24 cellular contexts compared by ENCODE assay signal in the genomic region with DNA sequence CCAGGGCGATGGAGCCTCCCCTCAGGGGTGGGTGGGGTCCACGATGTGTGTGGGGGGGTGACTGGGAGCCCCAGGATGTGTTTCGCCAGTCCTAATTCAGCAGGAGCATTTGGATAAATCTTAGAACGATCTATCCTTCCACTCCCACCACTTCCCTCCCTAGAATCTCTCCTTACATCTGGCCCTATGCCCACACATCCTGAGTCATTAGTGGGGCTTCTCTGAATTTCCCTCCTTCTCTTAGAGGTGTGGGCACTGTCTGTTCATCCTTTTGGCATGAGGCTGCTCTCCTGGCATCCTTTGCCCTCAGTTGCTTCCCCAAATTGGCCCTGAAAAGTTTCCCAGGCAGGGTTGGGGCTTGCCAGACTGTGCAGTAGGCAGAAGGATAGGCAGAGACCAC. TPM values are rescaled to one million over a fixed set of nuclear protein-coding genes. Genes with fewer than 3 reads are reported as not detected.
DNase-seq lines count a peak whose midpoint lies in the region; ATAC-seq and TF ChIP-seq lines count a peak whose summit lies in the region.
"Had no signal": no experiment of that assay in that cellular context is flagged by ENCODE, and none has a peak within 500 bp of the region (broad histone marks: within the 10 kb centered on the region; RNA-seq: fewer than 3 reads in every experiment).

No MANE protein-coding gene starts in this region.

- H3K18ac ChIP-seq in neuronal stem cell (ENCODE audit: low read length): no peak overlapping the region

- H3K14ac ChIP-seq in neuronal stem cell (ENCODE audit: low read length): no peak overlapping the region

- no peaks in the 10 kb centered on the region for H3K4me1 ChIP-seq in neuronal stem cell (ENCODE audit: control insufficient read depth in 2 of 2, insufficient read depth in 1 of 2, low read depth in 1 of 2, low read length in 2 of 2)

- no peaks in the 10 kb centered on the region for H3K9me3 ChIP-seq in neuronal stem cell (replicated peaks in 1 of 2; ENCODE audit: control insufficient read depth in 2 of 2, insufficient read depth in 1 of 2, low read depth in 1 of 2, low read length in 2 of 2)
- H3K9me3 ChIP-seq: MG63 had no signal

- H3K23ac ChIP-seq in neuronal stem cell (ENCODE audit: low read depth, low read length, poor library complexity): no peak overlapping the region

- TF ChIP-seq CTCF in dorsolateral prefrontal cortex (IDR thresholded peaks at IDR 0.05 in 54 of 56, conservative IDR thresholded peaks at IDR 0.05 in 2 of 56; ENCODE audit: low read depth in 1 of 56, partially characterized antibody in 56 of 56): no peak

- H4K91ac ChIP-seq in neuronal stem cell (ENCODE audit: low read depth, low read length, poor library complexity): no peak overlapping the region

- H2AFZ ChIP-seq in neuronal stem cell (ENCODE audit: low read length): no peak overlapping the region

- ATAC-seq in GM18505 (IDR thresholded peaks at IDR 0.05; ENCODE audit: unreplicated experiment): no peak
- no peak for ATAC-seq in GM21528 (IDR thresholded peaks at IDR 0.05; ENCODE audit: low FRiP score, unreplicated experiment)
- ATAC-seq: T-cell had no signal

- H3K4me2 ChIP-seq in neuronal stem cell (ENCODE audit: insufficient read depth, low read length, poor library complexity, severe bottlenecking): no peak overlapping the region
- H3K4me2 ChIP-seq: KMS-11 had no signal

- DNase-seq in AG20443 (ENCODE audit: low spot score) (peak; percentile 12), ELR (ENCODE audit: low read depth) (peak; percentile 32), RPMI7951 (ENCODE audit: low read depth) (peak; percentile 74), neuronal stem cell (ENCODE audit: low spot score) (no peak), dorsolateral prefrontal cortex (no peak)
- DNase-seq: AML-193; DND-41; MG63; NCI-H1048; NCI-H1436 treated with DMSO at 0.1 percent for 48 hours; NCI-H2029 treated with DMSO at 0.1 percent for 48 hours; NCI-H2171; NCI-H748 treated with DMSO at 0.1 percent for 48 hours; NK-92 treated with Interleukin-12 subunit alpha and Interleukin-12 subunit beta, amount 100 ng/mL, for 24 hours; SHP77; T-cell had no signal

- no peak overlapping the region for H2BK120ac ChIP-seq in neuronal stem cell (ENCODE audit: low read depth, low read length)

- TF ChIP-seq POLR2A in GM18505 (IDR thresholded peaks at IDR 0.05; ENCODE audit: borderline replicate concordance, extremely low read depth, insufficient read depth, insufficient read length): no peak

- no peak overlapping the region for H3K4ac ChIP-seq in neuronal stem cell (ENCODE audit: low read length)

- peak overlapping the region; percentile 25 for H3K9ac ChIP-seq in neuronal stem cell (ENCODE audit: low read depth, low read length, poor library complexity)
- H3K9ac ChIP-seq: KMS-11 had no signal

- H3K79me1 ChIP-seq in neuronal stem cell (ENCODE audit: low read depth, low read length): no peaks in the 10 kb centered on the region

- H3K4me3 ChIP-seq in neuronal stem cell (ENCODE audit: low read length in 2 of 2) (no peak overlapping the region), dorsolateral prefrontal cortex (no peak overlapping the region)
- H3K4me3 ChIP-seq: MG63, SK-N-MC had no signal

- no peak overlapping the region for H2BK5ac ChIP-seq in neuronal stem cell (ENCODE audit: low read length)

- H3K36me3 ChIP-seq in neuronal stem cell (replicated peaks in 1 of 2; ENCODE audit: control insufficient read depth in 2 of 2, insufficient read depth in 2 of 2, low read length in 2 of 2): no peaks in the 10 kb centered on the region
- H3K36me3 ChIP-seq: MG63 had no signal

- H3K27me3 ChIP-seq in neuronal stem cell (ENCODE audit: control insufficient read depth in 3 of 3, insufficient read depth in 3 of 3, low read depth in 1 of 3, low read length in 3 of 3): no peaks in the 10 kb centered on the region
- peaks cover 0 to 28% (median 3%) of the 10 kb centered on the region in 45 donors for H3K27me3 ChIP-seq in dorsolateral prefrontal cortex
- H3K27me3 ChIP-seq: MG63 had no signal

- H3K27ac ChIP-seq in neuronal stem cell (replicated peaks; ENCODE audit: low read length) (no peak overlapping the region), dorsolateral prefrontal cortex (no peak overlapping the region)
- H3K27ac ChIP-seq: C4-2B, HL-60, KMS-11, SK-N-MC had no signal

- intact Hi-C loops in dorsolateral prefrontal cortex (cut with DNase I): no loop called here

- H2BK15ac ChIP-seq in neuronal stem cell (ENCODE audit: low read length): no peak overlapping the region

- no peak overlapping the region for H4K8ac ChIP-seq in neuronal stem cell (ENCODE audit: low read depth, low read length)

- no peak overlapping the region for H2AK5ac ChIP-seq in neuronal stem cell (ENCODE audit: low read depth, low read length)

- H2BK12ac ChIP-seq in neuronal stem cell (ENCODE audit: low read length): no peak overlapping the region

- no CpG with 5 or more reads among the region's 4 CpGs for WGBS in neuronal stem cell (ENCODE audit: extremely low coverage in 2 of 2, insufficient read length in 2 of 2, insufficient replicate concordance in 1 of 2), 2 donors

RNA-seq across cellular contexts. Expression of a gene that starts 1.6 kb away (rescaled TPM):
- total RNA-seq in RPMI7951 (2014; rRNA removed; shearing (Covaris generic)): not detected in 2 replicates
- 0.39 TPM for polyA plus RNA-seq in neuronal stem cell (2013, experiment 1 of 2)
- polyA plus RNA-seq in neuronal stem cell (2013, experiment 2 of 2): 0.08 TPM
- total RNA-seq in dorsolateral prefrontal cortex: 1 to 10 TPM in 99 of 120 experiments, under 1 TPM in 1, not detected in 20; 0.85 to 8.8 (median 3.5) TPM
- total RNA-seq: HT1080, NCI-H460, T-cell had no signal

RNA-seq across cellular contexts. Expression of a gene that starts 53.7 kb away (rescaled TPM):
- 68.7 and 70.4 TPM in 2 replicates for total RNA-seq in RPMI7951 (2014; rRNA removed; shearing (Covaris generic))
- polyA plus RNA-seq in neuronal stem cell (2013, experiment 1 of 2): 0.47 TPM
- 0.46 TPM for polyA plus RNA-seq in neuronal stem cell (2013, experiment 2 of 2)
- total RNA-seq in dorsolateral prefrontal cortex: 100 to 1,000 TPM in 59 of 120 experiments, 10 to 100 TPM in 61; 11.4 to 553 (median 98.9) TPM
- total RNA-seq: HT1080 had no signal

Comparison
In these comparisons a context has a peak if more than half of its experiments do, and no peak if none do; other contexts are left out.
1. DNase-seq: peak in AG20443 (single experiment), ELR (single experiment) and RPMI7951 (single experiment); none in neuronal stem cell (single experiment) and dorsolateral prefrontal cortex (0 of 10).